28 cellular contexts compared by ENCODE assay signal in the genomic region with DNA sequence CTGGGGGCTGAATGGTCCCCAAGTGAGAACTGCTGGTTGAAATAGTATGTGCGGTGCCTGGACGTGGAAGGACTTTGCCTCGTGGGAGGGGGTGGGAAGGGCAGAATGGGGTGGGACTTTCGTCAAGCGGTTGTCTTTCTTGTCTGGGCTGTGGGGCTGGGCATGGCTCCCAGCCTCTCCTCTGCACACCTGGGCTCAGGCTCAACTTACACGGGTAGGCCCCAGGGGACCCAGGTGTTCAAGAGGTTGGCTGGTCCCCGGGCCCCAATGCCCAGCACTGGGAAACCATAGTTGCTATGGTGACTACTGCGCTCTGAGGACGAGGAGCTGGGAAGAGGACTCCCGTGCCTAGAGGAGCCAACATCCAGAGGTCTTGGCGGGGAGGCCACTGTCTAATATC. TPM values are rescaled to one million over a fixed set of nuclear protein-coding genes. Genes with fewer than 3 reads are reported as not detected.
DNase-seq lines count a peak whose midpoint lies in the region; ATAC-seq and TF ChIP-seq lines count a peak whose summit lies in the region.
"Had no signal": no experiment of that assay in that cellular context is flagged by ENCODE, and none has a peak within 500 bp of the region (broad histone marks: within the 10 kb centered on the region; RNA-seq: fewer than 3 reads in every experiment).

No MANE protein-coding gene starts in this region.

- H3K4me3 ChIP-seq in esophagus squamous epithelium: no peak overlapping the region
- H3K4me3 ChIP-seq: right lobe of liver, SJCRH30, stomach, thyroid gland, uterus had no signal

- H3K4me1 ChIP-seq in esophagus squamous epithelium: peaks cover 0 to 18% (median 0%) of the 10 kb centered on the region in 3 donors
- H3K4me1 ChIP-seq: right lobe of liver, SJCRH30, stomach, thyroid gland, uterus had no signal

- DNase-seq in DMS79 (lab: John Stamatoyannopoulos, UW) (peak; percentile 94), NCI-H187 treated with DMSO at 0.1 percent for 48 hours (lab: John Stamatoyannopoulos, UW) (peak; percentile 19), NCI-H748 (lab: John Stamatoyannopoulos, UW; ENCODE audit: unreplicated experiment) (peak; percentile 95), HuH-7 (ENCODE audit: low spot score) (no peak), NCI-H1694 (lab: John Stamatoyannopoulos, UW) (no peak), esophagus squamous epithelium (lab: John Stamatoyannopoulos, UW) (no peak)
- DNase-seq: ACHN; activated CD4-positive, alpha-beta T cell treated with anti-CD3 and anti-CD28 coated beads for 48 hours; amniotic stem cell; CD8-positive, alpha-beta T cell; cerebellar nuclear complex; dermis blood vessel endothelial cell; endodermal cell; foreskin fibroblast; HCEC 1CT; Kasumi-1; kidney; naive B cell; right lobe of liver; SJCRH30; stomach; SW 1271; thyroid gland; uterus had no signal

- H3K27ac ChIP-seq in layer of hippocampus (ENCODE audit: low read depth, low read length): peak overlapping the region; percentile 58
- H3K27ac ChIP-seq in esophagus squamous epithelium: no peak overlapping the region
- H3K27ac ChIP-seq: right lobe of liver, SJCRH30, stomach, thyroid gland, uterus had no signal

- no peaks in the 10 kb centered on the region for H3K36me3 ChIP-seq in esophagus squamous epithelium
- H3K36me3 ChIP-seq: right lobe of liver, SJCRH30, thyroid gland, uterus had no signal

- no peak for ATAC-seq in GM19035 (IDR thresholded peaks at IDR 0.05; ENCODE audit: unreplicated experiment)
- ATAC-seq: CD8-positive, alpha-beta T cell had no signal

- no peaks in the 10 kb centered on the region for H3K9me3 ChIP-seq in esophagus squamous epithelium
- H3K9me3 ChIP-seq: right lobe of liver, stomach, thyroid gland, uterus had no signal

- no peak for TF ChIP-seq POLR2A in esophagus squamous epithelium (IDR thresholded peaks at IDR 0.05)

- intact Hi-C loops in esophagus squamous epithelium (cut with DNase I): no loop called here

- H3K27me3 ChIP-seq in layer of hippocampus (ENCODE audit: control insufficient read depth, insufficient read depth, low read length) (no peaks in the 10 kb centered on the region), esophagus squamous epithelium (no peaks in the 10 kb centered on the region)
- H3K27me3 ChIP-seq: right lobe of liver, SJCRH30, stomach, thyroid gland, uterus had no signal

- 58 to 73% methylated on average over 6 to 8 of the region's 11 CpGs for WGBS in esophagus squamous epithelium, 2 donors

- no peak for TF ChIP-seq CTCF in esophagus squamous epithelium (IDR thresholded peaks at IDR 0.05)

RNA-seq across cellular contexts. Expression of a gene that starts 7.3 kb away (rescaled TPM):
- total RNA-seq in esophagus squamous epithelium: under 1 TPM; 0.04 to 0.41 (median 0.21) TPM
- total RNA-seq: CD8-positive, alpha-beta T cell; endodermal cell; G401; progenitor cell of endocrine pancreas; SJCRH30 had no signal

Comparison
In these comparisons a context has a peak if more than half of its experiments do, and no peak if none do; other contexts are left out.
1. DNase-seq: peak in DMS79 (single experiment), NCI-H187 treated with DMSO at 0.1 percent for 48 hours (single experiment) and NCI-H748 (single experiment); none in HuH-7 (single experiment), NCI-H1694 (single experiment) and esophagus squamous epithelium (single experiment).